Comparison of ENCODE assay signal across 10 cellular contexts in the genomic region with DNA sequence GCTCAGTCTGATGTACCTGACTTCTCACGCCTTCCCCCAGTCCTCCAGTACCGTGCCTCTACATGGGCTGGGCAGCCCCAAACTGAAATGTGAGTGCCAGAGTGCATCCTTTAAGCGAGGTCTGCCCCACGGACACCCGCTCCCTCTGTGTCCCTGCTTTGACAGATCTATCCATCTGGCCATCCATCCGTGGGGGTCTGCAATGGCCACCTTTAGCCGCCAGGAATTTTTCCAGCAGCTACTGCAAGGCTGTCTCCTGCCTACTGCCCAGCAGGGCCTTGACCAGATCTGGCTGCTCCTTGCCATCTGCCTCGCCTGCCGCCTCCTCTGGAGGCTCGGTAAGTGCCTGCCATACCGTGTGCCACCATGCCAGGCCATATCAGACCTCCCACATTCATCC. TPM values are rescaled to one million over a fixed set of nuclear protein-coding genes. Genes with fewer than 3 reads are reported as not detected.
DNase-seq lines count a peak whose midpoint lies in the region; ATAC-seq and TF ChIP-seq lines count a peak whose summit lies in the region.
"Had no signal": no experiment of that assay in that cellular context is flagged by ENCODE, and none has a peak within 500 bp of the region (broad histone marks: within the 10 kb centered on the region; RNA-seq: fewer than 3 reads in every experiment).

No MANE protein-coding gene starts in this region.

- DNase-seq in Calu3 (no peak), Peyer's patch (no peak), progenitor cell of endocrine pancreas (ENCODE audit: low spot score, unreplicated experiment) (no peak), NCI-H1694 treated with DMSO at 0.1 percent for 48 hours (lab: John Stamatoyannopoulos, UW) (no peak), inferior parietal cortex (ENCODE audit: extremely low spot score) (no peak), DMS114 treated with DMSO at 0.1 percent for 48 hours (lab: John Stamatoyannopoulos, UW; ENCODE audit: unreplicated experiment) (no peak)
- DNase-seq: effector CD4-positive, alpha-beta T cell; NCI-H446 had no signal

- no peak for TF ChIP-seq CTCF in Calu3 (IDR thresholded peaks at IDR 0.05; ENCODE audit: unreplicated experiment)
- TF ChIP-seq CTCF in Peyer's patch (IDR thresholded peaks at IDR 0.05) = no peak
- no peak for TF ChIP-seq CTCF in progenitor cell of endocrine pancreas (IDR thresholded peaks at IDR 0.05; ENCODE audit: unreplicated experiment)

- H3K9me3 ChIP-seq in Peyer's patch = no peaks in the 10 kb centered on the region
- H3K9me3 ChIP-seq in esophagus (ENCODE audit: control insufficient read depth in 2 of 2, insufficient read depth in 1 of 2, low read depth in 1 of 2, low read length in 1 of 2) = no peaks in the 10 kb centered on the region

- no peak for TF ChIP-seq POLR2A in Peyer's patch (IDR thresholded peaks at IDR 0.05)

- intact Hi-C loops in Calu3 (cut with micrococcal nuclease; ENCODE audit: unreplicated experiment) = loop anchor here (5.0 kb wide), 1 partner anchor 427 kb away; no protein-coding TSS in a partner anchor

- ATAC-seq in HG02870 (IDR thresholded peaks at IDR 0.05; ENCODE audit: unreplicated experiment) = no peak

- H3K36me3 Mint-ChIP-seq in Calu3 (ENCODE audit: insufficient read depth, unreplicated experiment) = peaks cover 21% of the 10 kb centered on the region
- peaks cover 3% of the 10 kb centered on the region for H3K36me3 Mint-ChIP-seq in progenitor cell of endocrine pancreas (ENCODE audit: insufficient read depth)

- H3K4me3 Mint-ChIP-seq in Calu3 (ENCODE audit: low read depth, unreplicated experiment) (peak overlapping the region; percentile 87), progenitor cell of endocrine pancreas (ENCODE audit: low read depth) (peak overlapping the region; percentile 82)

- H3K4me1 Mint-ChIP-seq in Calu3 (ENCODE audit: low read depth, unreplicated experiment) (peaks cover 17% of the 10 kb centered on the region), progenitor cell of endocrine pancreas (ENCODE audit: low read depth) (peaks cover 2% of the 10 kb centered on the region)

- H3K4me1 ChIP-seq in Peyer's patch = peaks cover 0 to 5% (median 0%) of the 10 kb centered on the region in 4 donors
- H3K4me1 ChIP-seq in esophagus (ENCODE audit: control insufficient read depth in 2 of 2, insufficient read depth in 2 of 2, low read length in 1 of 2) = peaks cover 0 to 8% of the 10 kb centered on the region in 2 donors

- no peaks in the 10 kb centered on the region for H3K9me3 Mint-ChIP-seq in Calu3 (ENCODE audit: low read depth, unreplicated experiment)
- peaks cover 4% of the 10 kb centered on the region for H3K9me3 Mint-ChIP-seq in progenitor cell of endocrine pancreas (ENCODE audit: low read depth)

- H3K4me3 ChIP-seq in Peyer's patch = peak overlapping the region; percentile 57 to 70 (median 64)
- H3K4me3 ChIP-seq in esophagus (ENCODE audit: low read depth in 1 of 2, low read length in 2 of 2) = peak overlapping the region; percentile 51 to 79

- BruUV-seq in Calu3 (replicated peaks; lab: Mats Ljungman, UMichigan) = no TSS peak

- H3K36me3 ChIP-seq in Peyer's patch = no peaks in the 10 kb centered on the region
- H3K36me3 ChIP-seq in esophagus (ENCODE audit: control insufficient read depth in 2 of 2, insufficient read depth in 2 of 2, low read length in 1 of 2) = no peaks in the 10 kb centered on the region

- H3K27ac ChIP-seq in Peyer's patch (peak overlapping the region in 1 of 4 donors; percentile 72), esophagus (ENCODE audit: low read depth in 2 of 2, low read length in 1 of 2) (no peak overlapping the region)

- CTCF ChIA-PET in Calu3 (lab: Charles Lee) = no interaction called here

- H3K27me3 Mint-ChIP-seq in Calu3 (ENCODE audit: unreplicated experiment) (no peaks in the 10 kb centered on the region), progenitor cell of endocrine pancreas (no peaks in the 10 kb centered on the region)

- peak overlapping the region; percentile 43 for H3K27ac Mint-ChIP-seq in Calu3 (ENCODE audit: unreplicated experiment)
- peak overlapping the region; percentile 71 for H3K27ac Mint-ChIP-seq in progenitor cell of endocrine pancreas

- H3K27me3 ChIP-seq in Peyer's patch (no peaks in the 10 kb centered on the region), esophagus (ENCODE audit: control insufficient read depth in 1 of 2, insufficient read depth in 2 of 2, low read length in 2 of 2) (no peaks in the 10 kb centered on the region)

- 48 to 50% methylated on average over 11 of the region's 11 CpGs for WGBS in esophagus, 2 donors

RNA-seq across cellular contexts. Expression of gene PORCN, which starts 0.8 kb away (rescaled TPM):
- total RNA-seq in Calu3 (2022) (15.6 and 19.3 TPM in 2 replicates), Peyer's patch (10 to 100 TPM in 1 of 4 donors, 1 to 10 TPM in 3; 3.7 to 11.4 (median 5.2) TPM), progenitor cell of endocrine pancreas (6.5 and 8.3 TPM in 2 replicates)
- 10 to 100 TPM; 15.6 to 16.8 TPM for polyA plus RNA-seq in esophagus

RNA-seq across cellular contexts. Expression of gene EBP, which starts 12.0 kb away (rescaled TPM):
- 159 and 186 TPM in 2 replicates for total RNA-seq in Calu3 (2022)
- total RNA-seq in Peyer's patch = 100 to 1,000 TPM in 3 of 4 donors, 10 to 100 TPM in 1; 47.0 to 189 (median 134) TPM
- polyA plus RNA-seq in esophagus = 100 to 1,000 TPM; 151 to 179 TPM
- 73.1 and 81.9 TPM in 2 replicates for total RNA-seq in progenitor cell of endocrine pancreas

RNA-seq across cellular contexts. Expression of gene TBC1D25, which starts 29.9 kb away (rescaled TPM):
- 18.2 and 19.4 TPM in 2 replicates for total RNA-seq in Calu3 (2022)
- 10 to 100 TPM in 2 of 4 donors, 1 to 10 TPM in 2; 9.3 to 14.9 (median 11.3) TPM for total RNA-seq in Peyer's patch
- 1 to 10 TPM; 5.1 to 6.9 TPM for polyA plus RNA-seq in esophagus
- 12.6 and 14.5 TPM in 2 replicates for total RNA-seq in progenitor cell of endocrine pancreas

RNA-seq across cellular contexts. Expression of gene FTSJ1, which starts 33.6 kb away (rescaled TPM):
- total RNA-seq in Calu3 (2022) = 64.9 and 75.2 TPM in 2 replicates
- 10 to 100 TPM; 12.5 to 67.7 (median 26.4) TPM for total RNA-seq in Peyer's patch
- 10 to 100 TPM; 31.1 to 36.3 TPM for polyA plus RNA-seq in esophagus
- total RNA-seq in progenitor cell of endocrine pancreas = 40.5 and 41.8 TPM in 2 replicates

RNA-seq across cellular contexts. Expression of gene SLC38A5, which starts 39.6 kb away (rescaled TPM):
- total RNA-seq in Calu3 (2022) (0.33 and 0.54 TPM in 2 replicates), Peyer's patch (10 to 100 TPM in 3 of 4 donors, 1 to 10 TPM in 1; 9.1 to 26.4 (median 10.9) TPM), progenitor cell of endocrine pancreas (0.33 and 0.74 TPM in 2 replicates)
- 10 to 100 TPM; 16.3 to 22.1 TPM for polyA plus RNA-seq in esophagus
